Comparison of ENCODE assay signal across 8 cellular contexts in the genomic region with DNA sequence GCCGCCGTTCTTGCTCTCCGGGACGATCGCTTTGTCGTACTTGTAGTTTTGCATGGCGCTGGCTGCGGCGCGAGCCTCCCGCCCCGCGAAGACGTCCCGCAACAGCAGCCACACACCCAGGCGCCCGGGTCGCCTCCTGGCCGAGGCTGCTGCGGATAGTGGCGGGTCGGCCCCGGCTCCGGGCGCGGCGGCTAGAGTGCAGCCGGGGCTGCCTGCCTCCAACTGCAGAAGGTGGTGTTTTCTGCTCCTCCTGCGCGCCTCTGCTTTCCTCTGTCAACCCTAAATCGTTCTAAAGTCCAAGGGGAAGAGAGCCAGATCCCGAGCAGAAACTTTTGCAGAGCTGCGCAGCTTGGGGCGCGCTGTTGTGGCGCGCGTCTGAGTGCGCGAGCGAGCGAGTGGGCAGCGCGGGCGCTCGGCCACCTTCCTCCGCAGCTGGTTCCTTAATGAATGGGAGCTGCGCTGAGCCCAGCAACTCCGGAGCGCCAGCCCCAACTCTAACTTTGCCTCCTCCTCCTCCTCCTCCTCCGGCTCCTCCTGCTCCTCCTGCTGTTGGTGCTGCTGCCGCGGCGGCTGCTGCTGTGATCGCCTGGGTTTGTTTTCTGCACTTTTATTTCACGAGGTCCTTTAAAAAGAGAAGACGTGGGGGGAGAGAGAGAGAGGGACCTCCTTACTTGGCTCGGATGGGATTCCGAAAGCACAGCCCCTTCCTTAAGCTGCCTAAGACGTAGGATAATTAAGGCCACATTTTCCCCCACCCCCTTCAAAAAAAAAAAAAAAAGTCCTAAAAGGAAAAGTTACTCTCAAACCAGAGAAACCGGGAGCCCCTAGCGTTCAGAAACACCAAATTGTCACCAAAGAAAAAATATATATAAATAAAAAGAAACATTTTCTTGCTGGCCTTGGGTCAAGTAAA. TPM values are rescaled to one million over a fixed set of nuclear protein-coding genes. Genes with fewer than 3 reads are reported as not detected.
A peak's percentile ranks its signal among the peaks of the same experiment; 100 is the strongest.
DNase-seq lines count a peak whose midpoint lies in the region; ATAC-seq and TF ChIP-seq lines count a peak whose summit lies in the region.

PLPP3 (minus strand) TSS at position 601 of the 913 bp plus-strand sequence; CDS start at position 54, 547 bp downstream.

- DNase-seq in activated T-cell treated with anti-CD3 and anti-CD28 coated beads for 48 hours (ENCODE audit: low read depth) (peak; percentile 3), Kasumi-1 (lab: John Stamatoyannopoulos, UW) (peak; percentile 87 to 89), ecto neural progenitor cell (ENCODE audit: low spot score) (peak; percentile 88), left lobe of liver (ENCODE audit: low spot score) (peak; percentile 88)
- no peak for DNase-seq in activated T-cell treated with anti-CD3 and anti-CD28 coated beads, Interleukin-2, amount 50 U/mL, for 1 hour
- peak; percentile 40 for DNase-seq in stimulated activated naive B cell treated with anti-CD40 and anti-IgM and Interleukin-4, amounts not matched to agents 10 μg/mL and 1 μg/mL and 100 μg/mL, for 72 hours

- H3K4me3 Mint-ChIP-seq in stimulated activated naive B cell treated with anti-CD40 and anti-IgM and Interleukin-4, amounts not matched to agents 10 μg/mL and 1 μg/mL and 100 μg/mL, for 72 hours = peak within 1 kb of the TSS; percentile 86 to 90

- H3K9me3 Mint-ChIP-seq in stimulated activated naive B cell treated with anti-CD40 and anti-IgM and Interleukin-4, amounts not matched to agents 10 μg/mL and 1 μg/mL and 100 μg/mL, for 72 hours = no peaks in the 10 kb centered on the region

- peaks cover 19 to 28% of the 10 kb centered on the region in 2 donors for H3K4me1 Mint-ChIP-seq in stimulated activated naive B cell treated with anti-CD40 and anti-IgM and Interleukin-4, amounts not matched to agents 10 μg/mL and 1 μg/mL and 100 μg/mL, for 72 hours

- ATAC-seq in SK-N-SH treated with all-trans-retinoic acid at 6 μM for 48 hours (peak; percentile 88), left lobe of liver (peak; percentile 80)
- ATAC-seq in stimulated activated naive B cell treated with anti-CD40 and anti-IgM and Interleukin-4, amounts not matched to agents 10 μg/mL and 1 μg/mL and 100 μg/mL, for 72 hours (replicated peaks) = peak; percentile 50 to 62
- no peak for ATAC-seq in activated CD4-positive, CD25-positive, alpha-beta regulatory T cell treated with anti-CD3 and anti-CD28 coated beads, Interleukin-2, amount 50 U/mL, for 24 hours

- H3K27me3 Mint-ChIP-seq in stimulated activated naive B cell treated with anti-CD40 and anti-IgM and Interleukin-4, amounts not matched to agents 10 μg/mL and 1 μg/mL and 100 μg/mL, for 72 hours = peaks cover 0 to 4% of the 10 kb centered on the region in 2 donors

- no peaks in the 10 kb centered on the region for H3K36me3 Mint-ChIP-seq in stimulated activated naive B cell treated with anti-CD40 and anti-IgM and Interleukin-4, amounts not matched to agents 10 μg/mL and 1 μg/mL and 100 μg/mL, for 72 hours

- H3K27ac Mint-ChIP-seq in stimulated activated naive B cell treated with anti-CD40 and anti-IgM and Interleukin-4, amounts not matched to agents 10 μg/mL and 1 μg/mL and 100 μg/mL, for 72 hours = peak within 1 kb of the TSS; percentile 63

TF ChIP-seq in SK-N-SH treated with all-trans-retinoic acid at 6 μM for 48 hours, 23 proteins besides CTCF, POLR2A, EP300 and RAD21:
- TF ChIP-seq ZC3H10 (CRISPR knock-in tag; IDR thresholded peaks at IDR 0.05) (no peak), SNAI2 (CRISPR knock-in tag; IDR thresholded peaks at IDR 0.05) (no peak), ISL1 (CRISPR knock-in tag; IDR thresholded peaks at IDR 0.05) (peak; percentile 34; the same call in 1 of the 2 replicates), ZNF70 (CRISPR knock-in tag; IDR thresholded peaks at IDR 0.05) (0 out of 2 replicates have a peak, but pooled peaks have one; percentile 9), RARB (CRISPR knock-in tag; IDR thresholded peaks at IDR 0.05) (no peak), ZFP3 (CRISPR knock-in tag; IDR thresholded peaks at IDR 0.05) (no peak), ZNF8 (CRISPR knock-in tag; IDR thresholded peaks at IDR 0.05) (no peak), TOX (CRISPR knock-in tag; IDR thresholded peaks at IDR 0.05; ENCODE audit: borderline replicate concordance) (no peak), TCF4 (CRISPR knock-in tag; IDR thresholded peaks at IDR 0.05; ENCODE audit: borderline replicate concordance) (no peak; the same call in 1 of the 2 replicates), ZFP30 (CRISPR knock-in tag; IDR thresholded peaks at IDR 0.05) (no peak), ESRRG (CRISPR knock-in tag; IDR thresholded peaks at IDR 0.05) (no peak), GLIS3 (CRISPR knock-in tag; IDR thresholded peaks at IDR 0.05) (no peak), OSR1 (CRISPR knock-in tag; IDR thresholded peaks at IDR 0.05) (no peak)
- TF ChIP-seq, protein P1, sequence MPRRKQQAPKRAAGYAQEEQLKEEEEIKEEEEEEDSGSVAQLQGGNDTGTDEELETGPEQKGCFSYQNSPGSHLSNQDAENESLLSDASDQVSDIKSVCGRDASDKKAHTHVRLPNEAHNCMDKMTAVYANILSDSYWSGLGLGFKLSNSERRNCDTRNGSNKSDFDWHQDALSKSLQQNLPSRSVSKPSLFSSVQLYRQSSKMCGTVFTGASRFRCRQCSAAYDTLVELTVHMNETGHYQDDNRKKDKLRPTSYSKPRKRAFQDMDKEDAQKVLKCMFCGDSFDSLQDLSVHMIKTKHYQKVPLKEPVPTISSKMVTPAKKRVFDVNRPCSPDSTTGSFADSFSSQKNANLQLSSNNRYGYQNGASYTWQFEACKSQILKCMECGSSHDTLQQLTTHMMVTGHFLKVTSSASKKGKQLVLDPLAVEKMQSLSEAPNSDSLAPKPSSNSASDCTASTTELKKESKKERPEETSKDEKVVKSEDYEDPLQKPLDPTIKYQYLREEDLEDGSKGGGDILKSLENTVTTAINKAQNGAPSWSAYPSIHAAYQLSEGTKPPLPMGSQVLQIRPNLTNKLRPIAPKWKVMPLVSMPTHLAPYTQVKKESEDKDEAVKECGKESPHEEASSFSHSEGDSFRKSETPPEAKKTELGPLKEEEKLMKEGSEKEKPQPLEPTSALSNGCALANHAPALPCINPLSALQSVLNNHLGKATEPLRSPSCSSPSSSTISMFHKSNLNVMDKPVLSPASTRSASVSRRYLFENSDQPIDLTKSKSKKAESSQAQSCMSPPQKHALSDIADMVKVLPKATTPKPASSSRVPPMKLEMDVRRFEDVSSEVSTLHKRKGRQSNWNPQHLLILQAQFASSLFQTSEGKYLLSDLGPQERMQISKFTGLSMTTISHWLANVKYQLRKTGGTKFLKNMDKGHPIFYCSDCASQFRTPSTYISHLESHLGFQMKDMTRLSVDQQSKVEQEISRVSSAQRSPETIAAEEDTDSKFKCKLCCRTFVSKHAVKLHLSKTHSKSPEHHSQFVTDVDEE (CRISPR knock-in tag; IDR thresholded peaks at IDR 0.05) = no peak
- TF ChIP-seq, protein P2, sequence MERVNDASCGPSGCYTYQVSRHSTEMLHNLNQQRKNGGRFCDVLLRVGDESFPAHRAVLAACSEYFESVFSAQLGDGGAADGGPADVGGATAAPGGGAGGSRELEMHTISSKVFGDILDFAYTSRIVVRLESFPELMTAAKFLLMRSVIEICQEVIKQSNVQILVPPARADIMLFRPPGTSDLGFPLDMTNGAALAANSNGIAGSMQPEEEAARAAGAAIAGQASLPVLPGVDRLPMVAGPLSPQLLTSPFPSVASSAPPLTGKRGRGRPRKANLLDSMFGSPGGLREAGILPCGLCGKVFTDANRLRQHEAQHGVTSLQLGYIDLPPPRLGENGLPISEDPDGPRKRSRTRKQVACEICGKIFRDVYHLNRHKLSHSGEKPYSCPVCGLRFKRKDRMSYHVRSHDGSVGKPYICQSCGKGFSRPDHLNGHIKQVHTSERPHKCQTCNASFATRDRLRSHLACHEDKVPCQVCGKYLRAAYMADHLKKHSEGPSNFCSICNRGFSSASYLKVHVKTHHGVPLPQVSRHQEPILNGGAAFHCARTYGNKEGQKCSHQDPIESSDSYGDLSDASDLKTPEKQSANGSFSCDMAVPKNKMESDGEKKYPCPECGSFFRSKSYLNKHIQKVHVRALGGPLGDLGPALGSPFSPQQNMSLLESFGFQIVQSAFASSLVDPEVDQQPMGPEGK (CRISPR knock-in tag; IDR thresholded peaks at IDR 0.05; ENCODE audit: borderline replicate concordance) = no peak
- TF ChIP-seq, protein P3, sequence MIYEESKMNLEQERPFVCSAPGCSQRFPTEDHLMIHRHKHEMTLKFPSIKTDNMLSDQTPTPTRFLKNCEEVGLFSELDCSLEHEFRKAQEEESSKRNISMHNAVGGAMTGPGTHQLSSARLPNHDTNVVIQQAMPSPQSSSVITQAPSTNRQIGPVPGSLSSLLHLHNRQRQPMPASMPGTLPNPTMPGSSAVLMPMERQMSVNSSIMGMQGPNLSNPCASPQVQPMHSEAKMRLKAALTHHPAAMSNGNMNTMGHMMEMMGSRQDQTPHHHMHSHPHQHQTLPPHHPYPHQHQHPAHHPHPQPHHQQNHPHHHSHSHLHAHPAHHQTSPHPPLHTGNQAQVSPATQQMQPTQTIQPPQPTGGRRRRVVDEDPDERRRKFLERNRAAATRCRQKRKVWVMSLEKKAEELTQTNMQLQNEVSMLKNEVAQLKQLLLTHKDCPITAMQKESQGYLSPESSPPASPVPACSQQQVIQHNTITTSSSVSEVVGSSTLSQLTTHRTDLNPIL (CRISPR knock-in tag; IDR thresholded peaks at IDR 0.05; ENCODE audit: low read depth) = no peak

RNA-seq across cellular contexts. Expression of gene PLPP3, which starts in this region (rescaled TPM):
- 53.9 TPM for total RNA-seq in left lobe of liver

Comparison
In these comparisons a context has a peak if more than half of its experiments do, and no peak if none do; other contexts are left out.
1. ATAC-seq: peak in SK-N-SH treated with all-trans-retinoic acid at 6 μM for 48 hours (single experiment), left lobe of liver (single experiment) and stimulated activated naive B cell treated with anti-CD40 and anti-IgM and Interleukin-4, amounts not matched to agents 10 μg/mL and 1 μg/mL and 100 μg/mL, for 72 hours (2 of 2); none in activated CD4-positive, CD25-positive, alpha-beta regulatory T cell treated with anti-CD3 and anti-CD28 coated beads, Interleukin-2, amount 50 U/mL, for 24 hours (0 of 2).